ENCODE assay signal across 9 cellular contexts in the genomic region with DNA sequence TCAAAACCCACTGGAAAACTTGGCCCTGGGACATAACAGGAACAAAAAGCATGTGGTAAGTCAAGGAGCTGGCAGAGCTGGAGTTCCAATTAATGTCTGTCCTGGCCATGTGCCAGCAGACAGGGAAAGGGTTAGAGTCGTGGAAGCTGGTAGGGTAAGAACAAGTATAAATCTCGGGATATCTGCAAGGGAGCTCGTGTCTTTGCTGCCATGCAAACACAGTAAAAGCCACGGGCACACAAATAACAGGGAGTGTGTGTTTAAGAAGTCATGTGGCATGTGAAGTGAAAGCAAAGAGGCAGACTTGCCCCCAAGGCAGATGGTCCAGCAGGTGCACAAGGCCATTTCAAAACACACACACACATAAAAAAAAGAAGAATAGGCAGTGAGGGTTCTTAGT. TPM values are rescaled to one million over a fixed set of nuclear protein-coding genes. Genes with fewer than 3 reads are reported as not detected.
DNase-seq lines count a peak whose midpoint lies in the region; ATAC-seq, FAIRE-seq and TF ChIP-seq lines count a peak whose summit lies in the region.
"Had no signal": no experiment of that assay in that cellular context is flagged by ENCODE, and none has a peak within 500 bp of the region (broad histone marks: within the 10 kb centered on the region; RNA-seq: fewer than 3 reads in every experiment).

No MANE protein-coding gene starts in this region.

- no peak for TF ChIP-seq RAD21 in HepG2 (CRISPR knock-in tag; IDR thresholded peaks at IDR 0.05)
- no peak for TF ChIP-seq RAD21 in GM12878 (IDR thresholded peaks at IDR 0.05; ENCODE audit: insufficient read depth, low read depth, low read length)

- H3K27me3 Mint-ChIP-seq in nephron progenitor cell (ENCODE audit: low read depth, poor library complexity) = no peaks in the 10 kb centered on the region
- H3K27me3 Mint-ChIP-seq: B cell had no signal

- CTCF ChIA-PET in HepG2 (lab: Yijun Ruan, JAX; ENCODE audit: low intra/inter-chr PET ratio, low total read pairs) (interaction anchor here (1.1 kb wide), 1 partner anchor 43 kb away, joined by 3 read pairs; no protein-coding TSS in a partner anchor), GM12878 (lab: Yijun Ruan, JAX) (interaction anchor here (1.1 kb wide), 1 partner anchor 99 kb away, joined by 4 read pairs; no protein-coding TSS in a partner anchor)

- H3K9me3 ChIP-seq in HepG2 (ENCODE audit: low read length) (no peaks in the 10 kb centered on the region), right lobe of liver (no peaks in the 10 kb centered on the region), GM12878 (replicated peaks; ENCODE audit: control insufficient read depth, insufficient read depth, low read length) (no peaks in the 10 kb centered on the region; the same call in 2 of the 3 replicates), thyroid gland (no peaks in the 10 kb centered on the region), aorta (ENCODE audit: control insufficient read depth, low read length) (no peaks in the 10 kb centered on the region)

- TF ChIP-seq CTCF in HepG2 (CRISPR knock-in tag; IDR thresholded peaks at IDR 0.05) (no peak), right lobe of liver (IDR thresholded peaks at IDR 0.05) (no peak), GM12878 (IDR thresholded peaks at IDR 0.05 in 2 of 3, conservative IDR thresholded peaks at IDR 0.05 in 1 of 3; ENCODE audit: control insufficient read depth in 2 of 3, extremely low read depth in 1 of 3, insufficient read depth in 1 of 3, low read depth in 3 of 3, low read length in 3 of 3) (no peak), thyroid gland (IDR thresholded peaks at IDR 0.05) (no peak), nephron progenitor cell (IDR thresholded peaks at IDR 0.05) (no peak)

- POLR2A ChIA-PET in HepG2 (lab: Yijun Ruan, JAX) = interaction anchor here (0.6 kb wide), 1 partner anchor 78 kb away, joined by 3 read pairs; no protein-coding TSS in a partner anchor
- POLR2A ChIA-PET in GM12878 (lab: Charles Lee) = interaction anchor here (0.7 kb wide), 1 partner anchor 99 kb away, joined by 4 read pairs; no protein-coding TSS in a partner anchor

- H3K9ac ChIP-seq in HepG2 (ENCODE audit: insufficient read depth, low read depth, low read length) (no peak overlapping the region), GM12878 (ENCODE audit: control insufficient read depth, insufficient read depth, low read length) (no peak overlapping the region)

- RAD21 ChIA-PET in GM12878 (lab: Charles Lee; ENCODE audit: unreplicated experiment) = interaction anchor here (1.3 kb wide), 1 partner anchor 99 kb away, joined by 4 read pairs; no protein-coding TSS in a partner anchor

- no peaks in the 10 kb centered on the region for H4K20me1 ChIP-seq in HepG2 (ENCODE audit: insufficient read depth, low read length)
- H4K20me1 ChIP-seq in GM12878 (ENCODE audit: control insufficient read depth, insufficient read depth) = no peaks in the 10 kb centered on the region

- H3K4me1 ChIP-seq in HepG2 (ENCODE audit: insufficient read depth, low read length) = peaks cover 57% of the 10 kb centered on the region
- H3K4me1 ChIP-seq in right lobe of liver = no peaks in the 10 kb centered on the region
- no peaks in the 10 kb centered on the region for H3K4me1 ChIP-seq in GM12878 (ENCODE audit: control insufficient read depth, insufficient read depth, low read length)
- peaks cover 13 to 24% of the 10 kb centered on the region in 2 donors for H3K4me1 ChIP-seq in thyroid gland
- peaks cover 0 to 2% of the 10 kb centered on the region in 2 donors for H3K4me1 ChIP-seq in aorta (ENCODE audit: control insufficient read depth in 1 of 2, insufficient read depth in 2 of 2, low read length in 2 of 2)

- FAIRE-seq in HepG2 (lab: Jason Lieb, UNC) (no peak), GM12878 (lab: Jason Lieb, UNC) (no peak)

- H3K4me3 Mint-ChIP-seq in nephron progenitor cell = no peak overlapping the region
- H3K4me3 Mint-ChIP-seq: B cell had no signal

- in situ Hi-C loops in HepG2 (cut with HindIII; ENCODE audit: extremely low pct_ligation_motif_present, low pct_unique_long_range_greater_than_20kb) (no loop called here), GM12878 (cut with MboI) (no loop called here)

- peak overlapping the region; percentile 13 for H3K27ac ChIP-seq in HepG2 (ENCODE audit: extremely low read length, insufficient read depth, low read length)
- no peak overlapping the region for H3K27ac ChIP-seq in right lobe of liver
- H3K27ac ChIP-seq in GM12878 (ENCODE audit: control insufficient read depth, insufficient read depth) = no peak overlapping the region
- no peak overlapping the region for H3K27ac ChIP-seq in thyroid gland
- no peak overlapping the region for H3K27ac ChIP-seq in aorta (ENCODE audit: low read depth in 1 of 2, low read length in 2 of 2)

- H3K4me1 Mint-ChIP-seq in nephron progenitor cell = peaks cover 15% of the 10 kb centered on the region

- BruUV-seq in HepG2 (replicated peaks; lab: Mats Ljungman, UMichigan) = no TSS peak
- BruUV-seq in GM12878 (replicated peaks; lab: Mats Ljungman, UMichigan) = no TSS peak

- peaks cover 3% of the 10 kb centered on the region for H3K9me3 Mint-ChIP-seq in nephron progenitor cell

- H3K36me3 Mint-ChIP-seq in nephron progenitor cell (ENCODE audit: low read depth) = peaks cover 18% of the 10 kb centered on the region

- DNase-seq in HepG2 (ENCODE audit: low spot score) (no peak), right lobe of liver (no peak), NCI-H2029 treated with DMSO at 0.1 percent for 48 hours (lab: John Stamatoyannopoulos, UW) (peak; percentile 56), GM12878 (ENCODE audit: low read depth, low spot score) (no peak), thyroid gland (peak; percentile 26 to 36), aorta (no peak), ecto neural progenitor cell (ENCODE audit: low spot score) (no peak), nephron progenitor cell (no peak)

- H3K79me2 ChIP-seq in HepG2 (ENCODE audit: insufficient read depth, low read length) (no peaks in the 10 kb centered on the region), GM12878 (ENCODE audit: control insufficient read depth, insufficient read depth, low read length) (no peaks in the 10 kb centered on the region)

- TF ChIP-seq EP300 in HepG2 (IDR thresholded peaks at IDR 0.05; ENCODE audit: low read depth in 2 of 2, low read length in 2 of 2) (no peak), HepG2 (CRISPR knock-in tag; IDR thresholded peaks at IDR 0.05; ENCODE audit: borderline replicate concordance) (no peak), GM12878 (IDR thresholded peaks at IDR 0.05; ENCODE audit: borderline replicate concordance in 1 of 2, control insufficient read depth in 1 of 2, low read depth in 2 of 2, low read length in 2 of 2) (no peak)

- H3K4me2 ChIP-seq in HepG2 (ENCODE audit: low read depth, low read length) = no peak overlapping the region
- H3K4me2 ChIP-seq in GM12878 (ENCODE audit: control insufficient read depth, insufficient read depth) = no peak overlapping the region

- no peak for ATAC-seq in HepG2
- ATAC-seq in right lobe of liver = no peak
- ATAC-seq in GM12878 = peak; percentile 14; the same call in 1 of the 3 replicates
- no peak for ATAC-seq in aorta (ENCODE audit: low FRiP score)

- H3K27me3 ChIP-seq in HepG2 (ENCODE audit: control insufficient read depth in 1 of 2, insufficient read depth in 2 of 2, low read length in 2 of 2) (no peaks in the 10 kb centered on the region), right lobe of liver (no peaks in the 10 kb centered on the region), GM12878 (replicated peaks in 1 of 2; ENCODE audit: control insufficient read depth in 2 of 2, insufficient read depth in 2 of 2, low read length in 1 of 2) (no peaks in the 10 kb centered on the region), thyroid gland (no peaks in the 10 kb centered on the region), aorta (ENCODE audit: control insufficient read depth in 1 of 2, insufficient read depth in 2 of 2, low read length in 1 of 2) (no peaks in the 10 kb centered on the region)

- 73% methylated on average over 4 of the region's 4 CpGs for WGBS in HepG2 (ENCODE audit: low lambda C conversion rate)
- WGBS in right lobe of liver (ENCODE audit: insufficient coverage, low coverage, low lambda C conversion rate, missing lambda C conversion rate) = 34% methylated on average over 4 of the region's 4 CpGs
- WGBS in GM12878 (ENCODE audit: insufficient coverage, insufficient replicate concordance, low lambda C conversion rate, missing lambda C conversion rate) = 42% methylated on average over 4 of the region's 4 CpGs
- WGBS in thyroid gland, 2 donors = 44 to 46% methylated on average over 4 of the region's 4 CpGs
- 47 to 55% methylated on average over 4 of the region's 4 CpGs for WGBS in aorta, 2 donors

- H2AFZ ChIP-seq in HepG2 (ENCODE audit: low read length) = no peak overlapping the region
- peak overlapping the region; percentile 51 for H2AFZ ChIP-seq in GM12878 (ENCODE audit: control insufficient read depth, low read depth, low read length)

- H3K36me3 ChIP-seq in HepG2 (replicated peaks in 1 of 2; ENCODE audit: control insufficient read depth in 1 of 2, insufficient read depth in 2 of 2, low read length in 2 of 2) (no peaks in the 10 kb centered on the region), right lobe of liver (no peaks in the 10 kb centered on the region), GM12878 (ENCODE audit: control insufficient read depth in 2 of 2, insufficient read depth in 2 of 2, low read length in 1 of 2) (no peaks in the 10 kb centered on the region), thyroid gland (no peaks in the 10 kb centered on the region), aorta (ENCODE audit: control insufficient read depth in 1 of 2, insufficient read depth in 2 of 2, low read length in 1 of 2) (no peaks in the 10 kb centered on the region)

- H3K27ac Mint-ChIP-seq in nephron progenitor cell = no peak overlapping the region
- H3K27ac Mint-ChIP-seq: B cell had no signal

- SMC1A ChIA-PET in GM12878 (lab: Charles Lee; ENCODE audit: uncharacterized antibody, unreplicated experiment) = interaction anchor here (1.2 to 1.9 kb wide), 2 partner anchors 31 to 99 kb away, joined by 4 to 7 read pairs; no protein-coding TSS in a partner anchor

- intact Hi-C loops in HepG2 (cut with micrococcal nuclease; ENCODE audit: unreplicated experiment) = no loop called here
- intact Hi-C loops in right lobe of liver (cut with DNase I) = no loop called here
- intact Hi-C loops in GM12878 (cut with micrococcal nuclease; ENCODE audit: unreplicated experiment) = no loop called here
- intact Hi-C loops in thyroid gland (cut with DNase I) = no loop called here
- intact Hi-C loops in aorta (cut with DNase I) = no loop called here

- TF ChIP-seq POLR2A in HepG2 (IDR thresholded peaks at IDR 0.05; ENCODE audit: insufficient read depth in 1 of 2, low read depth in 2 of 2, low read length in 2 of 2) = no peak
- TF ChIP-seq POLR2A in right lobe of liver (IDR thresholded peaks at IDR 0.05) = no peak
- TF ChIP-seq POLR2A in GM12878 (IDR thresholded peaks at IDR 0.05; ENCODE audit: low read depth, low read length) = no peak
- no peak for TF ChIP-seq POLR2A in thyroid gland (IDR thresholded peaks at IDR 0.05)

- no peak overlapping the region for H3K4me3 ChIP-seq in HepG2 (replicated peaks in 1 of 3; ENCODE audit: insufficient read depth in 1 of 3, low read depth in 2 of 3, low read length in 3 of 3)
- H3K4me3 ChIP-seq in right lobe of liver = no peak overlapping the region
- H3K4me3 ChIP-seq in GM12878 = no peak overlapping the region
- no peak overlapping the region for H3K4me3 ChIP-seq in thyroid gland (replicated peaks in 1 of 3)
- H3K4me3 ChIP-seq in aorta (ENCODE audit: low read length in 2 of 2) = no peak overlapping the region

RNA-seq across cellular contexts. Expression of a gene that starts 32.6 kb away (rescaled TPM):
- total RNA-seq in HepG2 (2016; rRNA removed; fragmentation: Illumina TruSeq; extraction: Trizol) = 54.6 and 64.4 TPM in 2 replicates
- total RNA-seq in HepG2 (2016; cell fraction: cytosol; rRNA removed; fragmentation: Illumina TruSeq; extraction: Trizol; ENCODE audit: low read depth) = 245 and 284 TPM in 2 replicates
- total RNA-seq in HepG2 (2016; cell fraction: insoluble cytoplasmic fraction; rRNA removed; fragmentation: Illumina TruSeq; extraction: Trizol) = 54.1 and 61.8 TPM in 2 replicates
- 83.7 and 98.1 TPM in 2 replicates for total RNA-seq in HepG2 (2016; cell fraction: membrane; rRNA removed; fragmentation: Illumina TruSeq; extraction: Trizol)
- 58.3 and 61.0 TPM in 2 replicates for total RNA-seq in HepG2 (2016; cell fraction: nucleus; rRNA removed; fragmentation: Illumina TruSeq; extraction: Trizol)
- 15.9 and 25.0 TPM in 2 replicates for polyA plus RNA-seq in HepG2 (2011; rRNA removed)
- polyA plus RNA-seq in HepG2 (2011; cell fraction: cytosol; rRNA removed) = 7.7 and 11.1 TPM in 2 replicates
- 18.5 and 19.2 TPM in 2 replicates for polyA plus RNA-seq in HepG2 (2011; cell fraction: nucleus; rRNA removed)
- polyA plus RNA-seq in HepG2 (2012) = 15.2 and 21.2 TPM in 2 replicates
- 0.86 and 0.93 TPM in 2 replicates for polyA plus RNA-seq in HepG2 (2016; cell fraction: cytosol; fragmentation: Illumina TruSeq; extraction: Trizol; ENCODE audit: low read depth)
- polyA plus RNA-seq in HepG2 (2016; cell fraction: insoluble cytoplasmic fraction; fragmentation: Illumina TruSeq; extraction: Trizol; ENCODE audit: low read depth) = 44.3 and 46.9 TPM in 2 replicates
- polyA plus RNA-seq in HepG2 (2016; cell fraction: membrane; fragmentation: Illumina TruSeq; extraction: Trizol; ENCODE audit: low read depth) = 6.4 and 6.9 TPM in 2 replicates
- 52.4 and 57.1 TPM in 2 replicates for polyA plus RNA-seq in HepG2 (2016; cell fraction: nucleus; fragmentation: Illumina TruSeq; extraction: Trizol; ENCODE audit: insufficient read depth, low read depth)
- 3.7 and 13.7 TPM in 2 replicates for polyA minus RNA-seq in HepG2 (2011; rRNA and poly(A)+ RNA removed; ENCODE audit: low replicate concordance)
- 36.2 and 37.1 TPM in 2 replicates for polyA minus RNA-seq in HepG2 (2011; cell fraction: cytosol; rRNA and poly(A)+ RNA removed)
- 132 TPM in 2 replicates for polyA minus RNA-seq in HepG2 (2011; cell fraction: nucleus; rRNA and poly(A)+ RNA removed)
- 10 to 100 TPM; 12.1 to 24.8 (median 17.6) TPM for total RNA-seq in right lobe of liver
- total RNA-seq in GM12878 (2013; cell fraction: nucleolus; rRNA removed) = 88.4 and 89.2 TPM in 2 replicates
- total RNA-seq in GM12878 (2014; rRNA removed) = 9.7 and 12.2 TPM in 2 replicates
- 12.9 and 13.5 TPM in 2 replicates for total RNA-seq in GM12878 (2014; rRNA removed; fragmentation: Illumina TruSeq; extraction: Trizol)
- total RNA-seq in GM12878 (2021) = 7.4 and 8.2 TPM in 2 replicates
- polyA plus RNA-seq in GM12878 (2011; ENCODE audit: low read depth) = 3.6 TPM
- polyA plus RNA-seq in GM12878 (2011; rRNA removed) = 15.6 and 25.0 TPM in 2 replicates
- polyA plus RNA-seq in GM12878 (2011; cell fraction: cytosol; rRNA removed) = 4.1 and 4.9 TPM in 2 replicates
- polyA plus RNA-seq in GM12878 (2011; cell fraction: nucleus; rRNA removed) = 17.7 and 21.0 TPM in 2 replicates
- polyA plus RNA-seq in GM12878 (2012) = 7.6 and 11.1 TPM in 2 replicates
- 9.4 and 12.2 TPM in 2 replicates for polyA plus RNA-seq in GM12878 (2014; fragmentation: Illumina TruSeq; extraction: Trizol)
- 1 to 10 TPM; 5.4 to 7.7 TPM for polyA plus RNA-seq in GM12878 (2014; fragmentation: Nextera tagmentation; extraction: Ambion mirVana)
- polyA plus RNA-seq in GM12878 (2014; rRNA removed) = 5.6 and 7.4 TPM in 2 replicates
- polyA plus RNA-seq in GM12878 (2016; fragmentation: Nextera tagmentation; extraction: Ambion mirVana) = 10 to 100 TPM in 1 of 2 experiments, 1 to 10 TPM in 1; 6.0 to 10.6 TPM
- polyA minus RNA-seq in GM12878 (2011; rRNA and poly(A)+ RNA removed) = 16.9 and 22.2 TPM in 2 replicates
- polyA minus RNA-seq in GM12878 (2011; cell fraction: cytosol; rRNA and poly(A)+ RNA removed) = 7.8 and 11.5 TPM in 2 replicates
- 21.4 and 24.6 TPM in 2 replicates for polyA minus RNA-seq in GM12878 (2011; cell fraction: nucleus; rRNA and poly(A)+ RNA removed)
- 10 to 100 TPM; 49.9 to 67.6 (median 60.8) TPM for total RNA-seq in thyroid gland
- total RNA-seq in aorta = 10 to 100 TPM; 23.6 to 34.6 TPM
- 10 to 100 TPM; 17.0 to 17.4 TPM for polyA plus RNA-seq in aorta

Comparison
In these comparisons a context has a peak if more than half of its experiments do, and no peak if none do; other contexts are left out.
1. DNase-seq: peak in NCI-H2029 treated with DMSO at 0.1 percent for 48 hours (single experiment) and thyroid gland (2 of 2); none in HepG2 (single experiment), right lobe of liver (0 of 3), GM12878 (single experiment), aorta (0 of 2), ecto neural progenitor cell (single experiment) and nephron progenitor cell (single experiment).